12 cellular contexts compared by ENCODE assay signal in the genomic region with DNA sequence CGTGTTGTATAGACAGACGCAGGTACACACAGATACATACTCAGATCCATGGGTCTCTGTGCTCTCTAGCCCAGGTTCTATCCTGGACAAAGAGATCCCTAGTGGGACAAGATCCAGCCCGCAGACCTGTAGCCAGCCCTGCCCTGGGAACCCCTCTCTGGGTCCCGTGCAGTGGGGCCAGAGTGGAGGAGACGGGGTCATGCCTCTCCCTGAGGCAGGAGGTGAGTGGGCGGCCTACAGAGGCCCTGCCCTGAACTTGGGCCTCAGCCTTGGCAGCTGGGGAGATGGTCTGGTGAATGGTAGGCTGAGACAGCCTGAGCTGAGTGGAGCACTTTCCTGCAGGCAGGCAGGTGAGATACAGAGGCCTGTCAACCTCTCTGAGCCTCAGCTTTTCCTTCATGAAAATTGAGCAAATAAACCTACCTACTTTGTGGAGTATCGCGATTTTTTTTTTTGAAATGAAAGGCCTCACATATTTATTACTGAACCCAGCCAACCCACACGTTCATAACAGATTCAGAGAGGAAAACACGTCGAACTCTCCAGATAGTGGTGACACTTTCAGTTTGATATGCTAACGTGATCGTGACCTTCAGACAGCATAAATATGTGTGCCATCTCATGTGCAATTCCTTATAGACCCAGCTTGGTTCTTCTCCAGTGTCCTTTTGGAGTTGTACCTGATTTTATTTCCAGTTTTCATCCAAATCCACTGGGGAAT. TPM values are rescaled to one million over a fixed set of nuclear protein-coding genes. Genes with fewer than 3 reads are reported as not detected.
DNase-seq lines count a peak whose midpoint lies in the region; ATAC-seq and TF ChIP-seq lines count a peak whose summit lies in the region.
"Had no signal": no experiment of that assay in that cellular context is flagged by ENCODE, and none has a peak within 500 bp of the region (broad histone marks: within the 10 kb centered on the region; RNA-seq: fewer than 3 reads in every experiment).

No MANE protein-coding gene starts in this region.

- H3K27ac Mint-ChIP-seq in activated CD4-positive, alpha-beta memory T cell treated with anti-CD3 and anti-CD28 coated beads for 36 hours: peak overlapping the region; percentile 99
- H3K27ac Mint-ChIP-seq: H9 had no signal

- CTCF ChIA-PET in activated CD4-positive, alpha-beta memory T cell treated with anti-CD3 and anti-CD28 coated beads for 36 hours (lab: Charles Lee): interaction anchor here (0.9 kb wide), 2 partner anchors 20 to 22 kb away, joined by 4 to 5 read pairs; no protein-coding TSS in a partner anchor

- no peaks in the 10 kb centered on the region for H3K9me3 ChIP-seq in right cardiac atrium (ENCODE audit: control insufficient read depth, low read length)
- H3K9me3 ChIP-seq: body of pancreas, SJCRH30 had no signal

- H3K4me3 Mint-ChIP-seq in activated CD4-positive, alpha-beta memory T cell treated with anti-CD3 and anti-CD28 coated beads for 36 hours: peak overlapping the region; percentile 63
- H3K4me3 Mint-ChIP-seq: H9 had no signal

- no peaks in the 10 kb centered on the region for H3K27me3 ChIP-seq in right cardiac atrium (ENCODE audit: control insufficient read depth, insufficient read depth)
- H3K27me3 ChIP-seq: body of pancreas, SJCRH30 had no signal

- H3K9me3 Mint-ChIP-seq in activated CD4-positive, alpha-beta memory T cell treated with anti-CD3 and anti-CD28 coated beads for 36 hours: no peaks in the 10 kb centered on the region

- ATAC-seq in right cardiac atrium (no peak), HG02759 (IDR thresholded peaks at IDR 0.05; ENCODE audit: unreplicated experiment) (no peak), GM21786 (IDR thresholded peaks at IDR 0.05; ENCODE audit: unreplicated experiment) (no peak)
- ATAC-seq: body of pancreas had no signal

- H3K36me3 Mint-ChIP-seq in activated CD4-positive, alpha-beta memory T cell treated with anti-CD3 and anti-CD28 coated beads for 36 hours: peaks cover 8% of the 10 kb centered on the region

- DNase-seq in GM13977 (ENCODE audit: low spot score) (peak; percentile 56), right cardiac atrium (peak in 1 of 3 donors; percentile 36), NCI-H2107 (lab: John Stamatoyannopoulos, UW) (no peak), NCI-H82 treated with DMSO at 0.1 percent for 48 hours (lab: John Stamatoyannopoulos, UW; ENCODE audit: unreplicated experiment) (no peak)
- peak; percentile 80 for DNase-seq in activated CD4-positive, alpha-beta memory T cell treated with anti-CD3 and anti-CD28 coated beads for 36 hours
- peak; percentile 58 to 68 for DNase-seq in stimulated activated CD4-positive, alpha-beta T cell treated with anti-CD3 and anti-CD28 coated beads, Interleukin-2, amount 100 ng/mL, for 24 hours
- DNase-seq: body of pancreas, H9 had no signal

- no peak for TF ChIP-seq CTCF in GM13977 (IDR thresholded peaks at IDR 0.05; ENCODE audit: extremely low read depth, insufficient read depth, missing control alignments)

- peak overlapping the region; percentile 55 for H3K27ac ChIP-seq in right cardiac atrium (ENCODE audit: low read length)
- H3K27ac ChIP-seq: KMS-11, SJCRH30 had no signal

- POLR2A ChIA-PET in activated CD4-positive, alpha-beta memory T cell treated with anti-CD3 and anti-CD28 coated beads for 36 hours (lab: Charles Lee): interaction anchor here (0.7 to 2.1 kb wide), 6 partner anchors 8 to 133 kb away, joined by 3 to 8 read pairs (median 3); a partner anchor contains a TSS

- intact Hi-C loops in activated CD4-positive, alpha-beta memory T cell treated with anti-CD3 and anti-CD28 coated beads for 36 hours (cut with micrococcal nuclease): no loop called here
- intact Hi-C loops in right cardiac atrium (cut with DNase I): loop anchor here in 1 of 4 donors (5.0 kb wide), 1 partner anchor 37 kb away; a partner anchor contains a TSS

- no peaks in the 10 kb centered on the region for H3K27me3 Mint-ChIP-seq in activated CD4-positive, alpha-beta memory T cell treated with anti-CD3 and anti-CD28 coated beads for 36 hours

- in situ Hi-C loops in GM13977 (cut with MboI; ENCODE audit: low pct_unique_long_range_greater_than_20kb, low sequenced_read_pairs, unreplicated experiment): no loop called here

- H3K4me1 Mint-ChIP-seq in activated CD4-positive, alpha-beta memory T cell treated with anti-CD3 and anti-CD28 coated beads for 36 hours (ENCODE audit: low read depth): peaks cover 54% of the 10 kb centered on the region

- H3K4me1 ChIP-seq in right cardiac atrium (ENCODE audit: control insufficient read depth, insufficient read depth, low read length): peaks cover 4% of the 10 kb centered on the region

- 56% methylated on average over 13 of the region's 13 CpGs for WGBS in right cardiac atrium

- no peak overlapping the region for H3K4me3 ChIP-seq in right cardiac atrium (ENCODE audit: low read length)
- H3K4me3 ChIP-seq: body of pancreas, SJCRH30 had no signal

RNA-seq across cellular contexts. Expression of a gene that starts 3.4 kb away (rescaled TPM):
- total RNA-seq in activated CD4-positive, alpha-beta memory T cell treated with anti-CD3 and anti-CD28 coated beads for 36 hours: 100 to 1,000 TPM; 232 to 236 TPM
- total RNA-seq in right cardiac atrium: 100 to 1,000 TPM; 117 to 229 (median 122) TPM
- polyA plus RNA-seq in right cardiac atrium: 233 TPM

RNA-seq across cellular contexts. Expression of a gene that starts 10.6 kb away (rescaled TPM):
- under 1 TPM; 0.36 to 0.39 TPM for total RNA-seq in activated CD4-positive, alpha-beta memory T cell treated with anti-CD3 and anti-CD28 coated beads for 36 hours
- total RNA-seq in right cardiac atrium: 1 to 10 TPM in 2 of 4 donors, under 1 TPM in 2; 0.65 to 1.4 (median 1.1) TPM
- polyA plus RNA-seq in right cardiac atrium: 5.3 TPM

RNA-seq across cellular contexts. Expression of a gene that starts 38.0 kb away (rescaled TPM):
- 100 to 1,000 TPM; 356 to 361 TPM for total RNA-seq in activated CD4-positive, alpha-beta memory T cell treated with anti-CD3 and anti-CD28 coated beads for 36 hours
- total RNA-seq in right cardiac atrium: 10 to 100 TPM; 55.6 to 77.2 (median 64.8) TPM
- 131 TPM for polyA plus RNA-seq in right cardiac atrium

RNA-seq across cellular contexts. Expression of a gene that starts 55.5 kb away (rescaled TPM):
- total RNA-seq in activated CD4-positive, alpha-beta memory T cell treated with anti-CD3 and anti-CD28 coated beads for 36 hours: 10 to 100 TPM; 29.0 to 30.8 TPM
- total RNA-seq in right cardiac atrium: 10 to 100 TPM; 31.3 to 42.0 (median 35.0) TPM
- polyA plus RNA-seq in right cardiac atrium: 17.4 TPM

RNA-seq across cellular contexts. Expression of a gene that starts 58.6 kb away (rescaled TPM):
- not detected for total RNA-seq in activated CD4-positive, alpha-beta memory T cell treated with anti-CD3 and anti-CD28 coated beads for 36 hours
- total RNA-seq in right cardiac atrium: 1 to 10 TPM in 2 of 4 donors, under 1 TPM in 2; 0.47 to 1.6 (median 0.97) TPM
- polyA plus RNA-seq in right cardiac atrium: 2.8 TPM

Comparison
In these comparisons a context has a peak if more than half of its experiments do, and no peak if none do; other contexts are left out.
1. DNase-seq: peak in GM13977 (single experiment), activated CD4-positive, alpha-beta memory T cell treated with anti-CD3 and anti-CD28 coated beads for 36 hours (single experiment) and stimulated activated CD4-positive, alpha-beta T cell treated with anti-CD3 and anti-CD28 coated beads, Interleukin-2, amount 100 ng/mL, for 24 hours (2 of 2); none in NCI-H2107 (single experiment) and NCI-H82 treated with DMSO at 0.1 percent for 48 hours (single experiment).
2. RNA of a gene that starts 38.0 kb away (total RNA-seq): 356 to 361 TPM in activated CD4-positive, alpha-beta memory T cell treated with anti-CD3 and anti-CD28 coated beads for 36 hours; 55.6 to 77.2 TPM in right cardiac atrium; every median in the first group is over 4 times any median in the second.